In genomic region chr10:4061441-4061951, GRCh38 we compare ENCODE assay signal across 15 cellular contexts.
A peak's percentile ranks its signal among the peaks of the same experiment; 100 is the strongest.
DNase-seq lines count a peak whose midpoint lies in the region; ATAC-seq and TF ChIP-seq lines count a peak whose summit lies in the region.
"Had no signal": no experiment of that assay in that cellular context is flagged by ENCODE, and none has a peak within 500 bp of the region (broad histone marks: within the 10 kb centered on the region; RNA-seq: fewer than 3 reads in every experiment).

No MANE protein-coding gene starts in this region.

- ATAC-seq in HG02623 (IDR thresholded peaks at IDR 0.05; ENCODE audit: unreplicated experiment): no peak
- ATAC-seq: stimulated activated naive B cell treated with anti-CD40 and anti-IgM and Interleukin-4, amounts not matched to agents 10 μg/mL and 1 μg/mL and 100 μg/mL, for 72 hours had no signal

- no peaks in the 10 kb centered on the region for H3K9me3 Mint-ChIP-seq in T-helper 2 cell treated with Interferon-gamma antibody and Interleukin-4, amounts not matched to agents 5 μg/mL and 100 μg/mL, for 36 hours
- H3K9me3 Mint-ChIP-seq: endodermal cell; H9; stimulated activated naive B cell treated with anti-CD40 and anti-IgM and Interleukin-4, amounts not matched to agents 10 μg/mL and 1 μg/mL and 100 μg/mL, for 72 hours had no signal

- H3K27me3 ChIP-seq in neuronal stem cell (ENCODE audit: control insufficient read depth in 3 of 3, insufficient read depth in 3 of 3, low read depth in 1 of 3, low read length in 3 of 3) (no peaks in the 10 kb centered on the region), vagina (no peaks in the 10 kb centered on the region)

- no peak overlapping the region for H2AFZ ChIP-seq in neuronal stem cell (ENCODE audit: low read length)
- H2AFZ ChIP-seq: PC-9 had no signal

- TF ChIP-seq CTCF in vagina (IDR thresholded peaks at IDR 0.05) (no peak), GM10266 (IDR thresholded peaks at IDR 0.05; ENCODE audit: control insufficient read depth, insufficient read depth, low read depth, missing control alignments) (no peak)

- no peak for DNase-seq in T-helper 2 cell treated with Interferon-gamma antibody and Interleukin-4, amounts not matched to agents 5 μg/mL and 100 μg/mL, for 36 hours (ENCODE audit: low spot score)
- DNase-seq in T-helper 2 cell (no peak), fibroblast of peridontal ligament (ENCODE audit: extremely low read depth) (peak; percentile 92), neuronal stem cell (ENCODE audit: low spot score) (no peak), vagina (ENCODE audit: extremely low spot score in 2 of 2) (peak in 1 of 2 donors; percentile 95), SW 1271 (lab: John Stamatoyannopoulos, UW) (no peak), GM10266 (ENCODE audit: extremely low spot score) (no peak)
- DNase-seq: endodermal cell; GDM1; H9; NCI-H1694; stimulated activated naive B cell treated with anti-CD40 and anti-IgM and Interleukin-4, amounts not matched to agents 10 μg/mL and 1 μg/mL and 100 μg/mL, for 72 hours had no signal

- H3K4me1 ChIP-seq in neuronal stem cell (ENCODE audit: control insufficient read depth in 2 of 2, insufficient read depth in 1 of 2, low read depth in 1 of 2, low read length in 2 of 2) (no peaks in the 10 kb centered on the region), vagina (peaks cover 57% of the 10 kb centered on the region)

- H4K8ac ChIP-seq in neuronal stem cell (ENCODE audit: low read depth, low read length): no peak overlapping the region

- peak overlapping the region; percentile 70 for H3K27ac Mint-ChIP-seq in T-helper 2 cell treated with Interferon-gamma antibody and Interleukin-4, amounts not matched to agents 5 μg/mL and 100 μg/mL, for 36 hours
- H3K27ac Mint-ChIP-seq: activated naive CD8-positive, alpha-beta T cell; endodermal cell; H9; stimulated activated naive B cell treated with anti-CD40 and anti-IgM and Interleukin-4, amounts not matched to agents 10 μg/mL and 1 μg/mL and 100 μg/mL, for 72 hours had no signal

- H3K4me3 ChIP-seq in neuronal stem cell (ENCODE audit: low read length in 2 of 2): no peak overlapping the region
- H3K4me3 ChIP-seq in vagina: no peak overlapping the region
- H3K4me3 ChIP-seq: PC-9 had no signal

- H3K4me3 Mint-ChIP-seq in T-helper 2 cell treated with Interferon-gamma antibody and Interleukin-4, amounts not matched to agents 5 μg/mL and 100 μg/mL, for 36 hours: peak overlapping the region; percentile 18
- H3K4me3 Mint-ChIP-seq: activated naive CD8-positive, alpha-beta T cell; endodermal cell; H9; stimulated activated naive B cell treated with anti-CD40 and anti-IgM and Interleukin-4, amounts not matched to agents 10 μg/mL and 1 μg/mL and 100 μg/mL, for 72 hours had no signal

- no CpG with 5 or more reads among the region's 7 CpGs for WGBS in neuronal stem cell (ENCODE audit: extremely low coverage in 2 of 2, insufficient read length in 2 of 2, insufficient replicate concordance in 1 of 2), 2 donors

- no peak overlapping the region for H2BK5ac ChIP-seq in neuronal stem cell (ENCODE audit: low read length)

- peaks cover 34% of the 10 kb centered on the region for H3K4me1 Mint-ChIP-seq in T-helper 2 cell treated with Interferon-gamma antibody and Interleukin-4, amounts not matched to agents 5 μg/mL and 100 μg/mL, for 36 hours (ENCODE audit: low read depth)
- H3K4me1 Mint-ChIP-seq: endodermal cell had no signal

- no peak overlapping the region for H3K27ac ChIP-seq in neuronal stem cell (replicated peaks; ENCODE audit: low read length)
- H3K27ac ChIP-seq in vagina: peak overlapping the region; percentile 69
- H3K27ac ChIP-seq: PC-9 had no signal

- no peaks in the 10 kb centered on the region for H3K36me3 Mint-ChIP-seq in T-helper 2 cell treated with Interferon-gamma antibody and Interleukin-4, amounts not matched to agents 5 μg/mL and 100 μg/mL, for 36 hours (ENCODE audit: low read depth)
- H3K36me3 Mint-ChIP-seq: activated naive CD8-positive, alpha-beta T cell; stimulated activated naive B cell treated with anti-CD40 and anti-IgM and Interleukin-4, amounts not matched to agents 10 μg/mL and 1 μg/mL and 100 μg/mL, for 72 hours had no signal

- H3K14ac ChIP-seq in neuronal stem cell (ENCODE audit: low read length): no peak overlapping the region

- no peak overlapping the region for H2BK12ac ChIP-seq in neuronal stem cell (ENCODE audit: low read length)

- H3K79me1 ChIP-seq in neuronal stem cell (ENCODE audit: low read depth, low read length): no peaks in the 10 kb centered on the region

- H3K23ac ChIP-seq in neuronal stem cell (ENCODE audit: low read depth, low read length, poor library complexity): no peak overlapping the region

- no peak overlapping the region for H2BK120ac ChIP-seq in neuronal stem cell (ENCODE audit: low read depth, low read length)

- H3K4ac ChIP-seq in neuronal stem cell (ENCODE audit: low read length): no peak overlapping the region

- TF ChIP-seq POLR2A in vagina (IDR thresholded peaks at IDR 0.05): no peak

- no peak overlapping the region for H4K91ac ChIP-seq in neuronal stem cell (ENCODE audit: low read depth, low read length, poor library complexity)

- H3K9ac ChIP-seq in neuronal stem cell (ENCODE audit: low read depth, low read length, poor library complexity): no peak overlapping the region

- no peak overlapping the region for H3K4me2 ChIP-seq in neuronal stem cell (ENCODE audit: insufficient read depth, low read length, poor library complexity, severe bottlenecking)

- no peak overlapping the region for H2AK5ac ChIP-seq in neuronal stem cell (ENCODE audit: low read depth, low read length)

- H3K9me3 ChIP-seq in neuronal stem cell (replicated peaks in 1 of 2; ENCODE audit: control insufficient read depth in 2 of 2, insufficient read depth in 1 of 2, low read depth in 1 of 2, low read length in 2 of 2): no peaks in the 10 kb centered on the region
- no peaks in the 10 kb centered on the region for H3K9me3 ChIP-seq in vagina

- no peak overlapping the region for H2BK15ac ChIP-seq in neuronal stem cell (ENCODE audit: low read length)

- no peaks in the 10 kb centered on the region for H3K27me3 Mint-ChIP-seq in T-helper 2 cell treated with Interferon-gamma antibody and Interleukin-4, amounts not matched to agents 5 μg/mL and 100 μg/mL, for 36 hours (ENCODE audit: low read depth)
- H3K27me3 Mint-ChIP-seq: activated naive CD8-positive, alpha-beta T cell; stimulated activated naive B cell treated with anti-CD40 and anti-IgM and Interleukin-4, amounts not matched to agents 10 μg/mL and 1 μg/mL and 100 μg/mL, for 72 hours had no signal

- intact Hi-C loops in vagina (cut with DNase I): no loop called here

- H3K36me3 ChIP-seq in neuronal stem cell (replicated peaks in 1 of 2; ENCODE audit: control insufficient read depth in 2 of 2, insufficient read depth in 2 of 2, low read length in 2 of 2) (no peaks in the 10 kb centered on the region), vagina (no peaks in the 10 kb centered on the region)

- H3K18ac ChIP-seq in neuronal stem cell (ENCODE audit: low read length): peak overlapping the region; percentile 62
